Comparison of ENCODE assay signal across 18 cellular contexts in the genomic region with DNA sequence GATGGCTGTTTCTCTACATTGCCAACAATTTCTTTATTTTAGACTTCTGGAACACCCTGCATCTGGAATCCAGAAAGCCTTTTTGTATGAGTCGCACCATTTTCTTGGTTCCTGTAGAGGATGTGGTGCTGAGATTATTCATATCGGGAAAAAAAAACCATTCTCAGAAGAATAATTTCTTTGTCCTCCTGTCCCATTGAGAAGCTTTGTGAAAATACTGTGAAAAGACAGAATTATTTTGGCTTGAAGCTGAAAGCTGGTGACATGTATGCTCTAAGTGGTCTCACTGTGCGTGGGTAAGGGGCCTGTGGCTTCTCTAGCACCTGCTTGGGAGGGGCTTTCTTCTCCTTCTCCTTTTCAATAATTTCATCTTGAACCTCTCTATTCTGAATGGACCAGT.
DNase-seq lines count a peak whose midpoint lies in the region; ATAC-seq and TF ChIP-seq lines count a peak whose summit lies in the region.
"Had no signal": no experiment of that assay in that cellular context is flagged by ENCODE, and none has a peak within 500 bp of the region (broad histone marks: within the 10 kb centered on the region; RNA-seq: fewer than 3 reads in every experiment).

No MANE protein-coding gene starts in this region.

- peak; percentile 51 to 61 for ATAC-seq in activated naive CD4-positive, alpha-beta T cell treated with anti-CD3 and anti-CD28 coated beads, Interleukin-2, amount 50 U/mL, for 72 hours
- ATAC-seq in upper lobe of left lung (ENCODE audit: low FRiP score in 2 of 2), result no peak
- ATAC-seq in GM21723 (IDR thresholded peaks at IDR 0.05; ENCODE audit: unreplicated experiment), result no peak
- no peak for ATAC-seq in GM18519 (IDR thresholded peaks at IDR 0.05; ENCODE audit: low FRiP score, unreplicated experiment)
- ATAC-seq: psoas muscle, T-helper 17 cell, WTC11 had no signal

- TF ChIP-seq EP300 in upper lobe of left lung (IDR thresholded peaks at IDR 0.05), result no peak

- H3K36me3 Mint-ChIP-seq in activated naive CD4-positive, alpha-beta T cell treated with anti-CD3 and anti-CD28 coated beads, Interleukin-2, amount 50 U/mL, for 72 hours, result peaks cover 5 to 22% of the 10 kb centered on the region in 2 donors
- H3K36me3 Mint-ChIP-seq in T-helper 1 cell treated with Interleukin-12 subunit alpha and Interleukin-12 subunit beta and Interleukin-4 antibody, amounts not matched to agents 30 μg/mL and 1 μg/mL, for 36 hours (ENCODE audit: low read depth), result peaks cover 12% of the 10 kb centered on the region
- peaks cover 8% of the 10 kb centered on the region for H3K36me3 Mint-ChIP-seq in chondrocyte (ENCODE audit: low read depth)
- H3K36me3 Mint-ChIP-seq: WTC11 had no signal

- H3K9me3 Mint-ChIP-seq in activated naive CD4-positive, alpha-beta T cell treated with anti-CD3 and anti-CD28 coated beads, Interleukin-2, amount 50 U/mL, for 72 hours, result no peaks in the 10 kb centered on the region
- H3K9me3 Mint-ChIP-seq in T-helper 1 cell treated with Interleukin-12 subunit alpha and Interleukin-12 subunit beta and Interleukin-4 antibody, amounts not matched to agents 30 μg/mL and 1 μg/mL, for 36 hours, result no peaks in the 10 kb centered on the region
- H3K9me3 Mint-ChIP-seq in chondrocyte (ENCODE audit: low read depth), result no peaks in the 10 kb centered on the region
- H3K9me3 Mint-ChIP-seq: nephron progenitor cell, WTC11 had no signal

- 86 to 89% methylated on average over 3 of the region's 3 CpGs for WGBS in upper lobe of left lung, 2 donors

- no peaks in the 10 kb centered on the region for H3K27me3 ChIP-seq in upper lobe of left lung
- H3K27me3 ChIP-seq: adrenal gland had no signal

- no peak overlapping the region for H3K4me3 Mint-ChIP-seq in T-helper 1 cell treated with Interleukin-12 subunit alpha and Interleukin-12 subunit beta and Interleukin-4 antibody, amounts not matched to agents 30 μg/mL and 1 μg/mL, for 36 hours
- H3K4me3 Mint-ChIP-seq in chondrocyte (ENCODE audit: unreplicated experiment), result no peak overlapping the region
- H3K4me3 Mint-ChIP-seq: nephron progenitor cell, T-helper 17 cell, WTC11 had no signal

- no peaks in the 10 kb centered on the region for H3K36me3 ChIP-seq in upper lobe of left lung
- H3K36me3 ChIP-seq: adrenal gland had no signal

- peak overlapping the region; percentile 15 to 47 for H3K27ac Mint-ChIP-seq in activated naive CD4-positive, alpha-beta T cell treated with anti-CD3 and anti-CD28 coated beads, Interleukin-2, amount 50 U/mL, for 72 hours
- H3K27ac Mint-ChIP-seq in T-helper 1 cell treated with Interleukin-12 subunit alpha and Interleukin-12 subunit beta and Interleukin-4 antibody, amounts not matched to agents 30 μg/mL and 1 μg/mL, for 36 hours, result peak overlapping the region; percentile 2
- peak overlapping the region; percentile 49 for H3K27ac Mint-ChIP-seq in chondrocyte (ENCODE audit: unreplicated experiment)
- H3K27ac Mint-ChIP-seq: WTC11 had no signal

- peaks cover 0 to 5% (median 4%) of the 10 kb centered on the region in 4 donors for H3K4me1 ChIP-seq in upper lobe of left lung
- H3K4me1 ChIP-seq: Caco-2, psoas muscle had no signal

- no peak for DNase-seq in activated naive CD4-positive, alpha-beta T cell treated with anti-CD3 and anti-CD28 coated beads, Interleukin-2, amount 50 U/mL, for 72 hours (ENCODE audit: low spot score in 2 of 2)
- no peak for DNase-seq in activated naive CD4-positive, alpha-beta T cell treated with Interleukin-2 at 50 U/mL for 16 hours
- no peak for DNase-seq in chondrocyte (ENCODE audit: low spot score)
- no peak for DNase-seq in upper lobe of left lung
- DNase-seq in COLO668 (lab: John Stamatoyannopoulos, UW; ENCODE audit: unreplicated experiment), result no peak
- DNase-seq: adrenal gland, Caco-2, mammary epithelial cell, NCI-H2029 treated with DMSO at 0.1 percent for 48 hours, nephron progenitor cell, psoas muscle, SHP77 treated with DMSO at 0.1 percent for 48 hours, small intestine, T-helper 17 cell had no signal

- no peaks in the 10 kb centered on the region for H3K27me3 Mint-ChIP-seq in T-helper 1 cell treated with Interleukin-12 subunit alpha and Interleukin-12 subunit beta and Interleukin-4 antibody, amounts not matched to agents 30 μg/mL and 1 μg/mL, for 36 hours (ENCODE audit: low read depth)
- H3K27me3 Mint-ChIP-seq in chondrocyte (ENCODE audit: low read depth), result no peaks in the 10 kb centered on the region
- H3K27me3 Mint-ChIP-seq: T-helper 17 cell had no signal

- peaks cover 39% of the 10 kb centered on the region for H3K4me1 Mint-ChIP-seq in T-helper 1 cell treated with Interleukin-12 subunit alpha and Interleukin-12 subunit beta and Interleukin-4 antibody, amounts not matched to agents 30 μg/mL and 1 μg/mL, for 36 hours (ENCODE audit: low read depth)
- peaks cover 25% of the 10 kb centered on the region for H3K4me1 Mint-ChIP-seq in chondrocyte (ENCODE audit: low read depth)
- H3K4me1 Mint-ChIP-seq: nephron progenitor cell, WTC11 had no signal

- H3K27ac ChIP-seq in upper lobe of left lung, result no peak overlapping the region
- H3K27ac ChIP-seq: adrenal gland, psoas muscle had no signal

- no peaks in the 10 kb centered on the region for H3K9me3 ChIP-seq in upper lobe of left lung
- H3K9me3 ChIP-seq: adrenal gland, Caco-2, psoas muscle had no signal

- TF ChIP-seq CTCF in chondrocyte (IDR thresholded peaks at IDR 0.05) (no peak), upper lobe of left lung (IDR thresholded peaks at IDR 0.05) (no peak)

- TF ChIP-seq POLR2A in upper lobe of left lung (IDR thresholded peaks at IDR 0.05), result no peak

- H3K4me3 ChIP-seq in upper lobe of left lung, result no peak overlapping the region
- H3K4me3 ChIP-seq: adrenal gland, psoas muscle had no signal

Comparison
In these comparisons a context has a peak if more than half of its experiments do, and no peak if none do; other contexts are left out.
1. ATAC-seq: peak in activated naive CD4-positive, alpha-beta T cell treated with anti-CD3 and anti-CD28 coated beads, Interleukin-2, amount 50 U/mL, for 72 hours (2 of 2); none in upper lobe of left lung (0 of 2), GM21723 (single experiment) and GM18519 (single experiment).
2. Peak in every context shown above with its lines, with median percentiles within 50 percentile points of each other: H3K27ac Mint-ChIP-seq.